ENCODE assay signal across 8 cellular contexts in the genomic region with DNA sequence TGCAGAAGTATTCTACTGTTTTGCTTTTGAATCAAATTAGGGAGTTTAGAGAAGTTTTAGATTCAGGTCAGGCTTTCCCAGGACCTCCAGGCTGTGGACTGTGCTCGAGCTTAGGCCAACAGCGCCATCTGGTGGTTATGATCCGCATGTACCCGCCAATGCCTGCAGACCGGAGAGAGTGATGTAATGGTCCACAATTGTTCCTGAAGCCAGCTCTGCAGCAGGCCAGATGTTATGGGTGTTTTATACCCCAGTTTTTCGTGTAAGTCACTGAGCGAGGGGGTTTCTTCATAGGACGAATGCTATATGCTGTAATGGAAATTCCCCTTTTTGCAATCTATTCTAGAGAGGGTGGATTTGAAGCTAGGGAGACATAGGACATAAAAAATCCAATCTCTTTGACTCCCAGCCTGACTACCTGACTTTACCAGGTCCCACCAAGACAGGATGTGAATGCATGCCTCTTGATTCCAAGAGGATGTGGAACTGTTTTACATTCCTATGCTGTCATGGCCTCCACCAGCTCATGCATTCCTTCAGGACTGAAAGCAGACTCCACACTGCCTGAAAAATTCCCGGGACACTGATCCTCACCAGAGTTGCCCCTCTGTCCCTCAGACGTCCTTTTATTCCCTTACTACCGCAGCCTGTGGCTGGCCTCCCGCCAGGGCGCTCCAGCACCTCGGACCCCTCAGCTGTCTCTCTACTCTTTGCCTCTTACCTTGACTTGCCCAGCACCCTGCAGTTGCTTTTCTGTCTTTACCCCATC. TPM values are rescaled to one million over a fixed set of nuclear protein-coding genes. Genes with fewer than 3 reads are reported as not detected.
DNase-seq lines count a peak whose midpoint lies in the region; ATAC-seq lines count a peak whose summit lies in the region.

No MANE protein-coding gene starts in this region.

- H3K9me3 ChIP-seq in mononuclear cell (ENCODE audit: low read depth, low read length) = no peaks in the 10 kb centered on the region

- peak overlapping the region; percentile 35 for H3K4me3 ChIP-seq in mononuclear cell (ENCODE audit: low read length)

- DNase-seq in CMK (ENCODE audit: low read depth) (peak; percentile 59), NOMO-1 (lab: John Stamatoyannopoulos, UW; ENCODE audit: unreplicated experiment in 2 of 2) (peak; percentile 67 to 89), epithelial cell of prostate (ENCODE audit: low read depth, low spot score) (peak; percentile 24)
- peak; percentile 84 for DNase-seq in activated CD8-positive, alpha-beta memory T cell treated with anti-CD3 and anti-CD28 coated beads, Interleukin-2, amount 50 U/mL, for 4 hours
- peak; percentile 64 to 75 for DNase-seq in stimulated activated CD8-positive, alpha-beta memory T cell treated with anti-CD3 and anti-CD28 coated beads, Interleukin-4, amount 100 ng/mL, for 1 hour (ENCODE audit: low read depth in 2 of 2, low spot score in 1 of 2)

- peak; percentile 89 for ATAC-seq in GM19395 (IDR thresholded peaks at IDR 0.05; ENCODE audit: unreplicated experiment)
- ATAC-seq in HG03558 (IDR thresholded peaks at IDR 0.05; ENCODE audit: extremely low read depth, unreplicated experiment) = peak; percentile 77

- H3K27me3 ChIP-seq in mononuclear cell (ENCODE audit: insufficient read depth, low read length) = peaks cover 39% of the 10 kb centered on the region

- no peak overlapping the region for H3K27ac ChIP-seq in epithelial cell of prostate

- peaks cover 16% of the 10 kb centered on the region for H3K4me1 ChIP-seq in mononuclear cell (ENCODE audit: insufficient read depth, low read length)

RNA-seq across cellular contexts. Expression of gene LY86, which starts 41.2 kb away (rescaled TPM):
- 64.5 TPM for total RNA-seq in mononuclear cell

Comparison
In these comparisons a context has a peak if more than half of its experiments do, and no peak if none do; other contexts are left out.
1. DNase-seq: peak in every context shown above with its lines; median percentile 84 in activated CD8-positive, alpha-beta memory T cell treated with anti-CD3 and anti-CD28 coated beads, Interleukin-2, amount 50 U/mL, for 4 hours; 78 in NOMO-1; 70 in stimulated activated CD8-positive, alpha-beta memory T cell treated with anti-CD3 and anti-CD28 coated beads, Interleukin-4, amount 100 ng/mL, for 1 hour; 59 in CMK; 24 in epithelial cell of prostate.